In the genomic region with DNA sequence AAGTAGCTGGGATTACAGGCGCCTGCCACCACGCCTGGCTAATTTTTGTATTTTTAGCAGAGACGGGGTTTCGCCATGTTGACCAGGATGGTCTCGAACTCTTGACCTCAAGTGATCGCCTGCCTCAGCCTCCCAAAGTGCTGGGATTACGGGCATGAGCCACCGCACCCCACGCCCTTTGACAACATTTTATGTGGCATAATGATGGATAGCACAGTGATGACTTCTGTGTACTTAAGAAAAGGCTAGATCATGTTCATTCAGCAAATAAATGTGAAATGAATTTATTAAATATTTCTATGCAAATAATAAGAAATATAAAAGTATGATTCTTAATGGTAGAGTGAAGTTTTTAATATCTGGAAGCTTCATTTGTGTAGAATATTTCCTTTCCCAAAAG, we compare ENCODE assay signal across 1 cellular context.
TF ChIP-seq lines count a peak whose summit lies in the region.

No MANE protein-coding gene starts in this region.

TF ChIP-seq in A549, 52 proteins besides CTCF, POLR2A, EP300 and RAD21 (continued from another document):
- TF ChIP-seq, protein P1, sequence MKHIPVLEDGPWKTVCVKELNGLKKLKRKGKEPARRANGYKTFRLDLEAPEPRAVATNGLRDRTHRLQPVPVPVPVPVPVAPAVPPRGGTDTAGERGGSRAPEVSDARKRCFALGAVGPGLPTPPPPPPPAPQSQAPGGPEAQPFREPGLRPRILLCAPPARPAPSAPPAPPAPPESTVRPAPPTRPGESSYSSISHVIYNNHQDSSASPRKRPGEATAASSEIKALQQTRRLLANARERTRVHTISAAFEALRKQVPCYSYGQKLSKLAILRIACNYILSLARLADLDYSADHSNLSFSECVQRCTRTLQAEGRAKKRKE (CRISPR knock-in tag; IDR thresholded peaks at IDR 0.05; ENCODE audit: low read depth) = no peak
- TF ChIP-seq NR3C1 (IDR thresholded peaks at IDR 0.05) = no peak
- TF ChIP-seq, protein P2, sequence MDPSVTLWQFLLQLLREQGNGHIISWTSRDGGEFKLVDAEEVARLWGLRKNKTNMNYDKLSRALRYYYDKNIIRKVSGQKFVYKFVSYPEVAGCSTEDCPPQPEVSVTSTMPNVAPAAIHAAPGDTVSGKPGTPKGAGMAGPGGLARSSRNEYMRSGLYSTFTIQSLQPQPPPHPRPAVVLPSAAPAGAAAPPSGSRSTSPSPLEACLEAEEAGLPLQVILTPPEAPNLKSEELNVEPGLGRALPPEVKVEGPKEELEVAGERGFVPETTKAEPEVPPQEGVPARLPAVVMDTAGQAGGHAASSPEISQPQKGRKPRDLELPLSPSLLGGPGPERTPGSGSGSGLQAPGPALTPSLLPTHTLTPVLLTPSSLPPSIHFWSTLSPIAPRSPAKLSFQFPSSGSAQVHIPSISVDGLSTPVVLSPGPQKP (IDR thresholded peaks at IDR 0.05; ENCODE audit: low read depth, low read length) = no peak
- no peak for TF ChIP-seq TFCP2L1 (CRISPR knock-in tag; IDR thresholded peaks at IDR 0.05)
- TF ChIP-seq ZFP36 (IDR thresholded peaks at IDR 0.05; ENCODE audit: borderline replicate concordance, partially characterized antibody) = no peak
- TF ChIP-seq BHLHE40 (IDR thresholded peaks at IDR 0.05; ENCODE audit: low read depth, low read length) = no peak
- TF ChIP-seq EHF (CRISPR knock-in tag; IDR thresholded peaks at IDR 0.05) = no peak
- no peak for TF ChIP-seq ESRRA (IDR thresholded peaks at IDR 0.05; ENCODE audit: borderline replicate concordance, low read length)
- TF ChIP-seq PHF8 (IDR thresholded peaks at IDR 0.05; ENCODE audit: borderline replicate concordance, low read depth) = no peak
- TF ChIP-seq, protein P3, sequence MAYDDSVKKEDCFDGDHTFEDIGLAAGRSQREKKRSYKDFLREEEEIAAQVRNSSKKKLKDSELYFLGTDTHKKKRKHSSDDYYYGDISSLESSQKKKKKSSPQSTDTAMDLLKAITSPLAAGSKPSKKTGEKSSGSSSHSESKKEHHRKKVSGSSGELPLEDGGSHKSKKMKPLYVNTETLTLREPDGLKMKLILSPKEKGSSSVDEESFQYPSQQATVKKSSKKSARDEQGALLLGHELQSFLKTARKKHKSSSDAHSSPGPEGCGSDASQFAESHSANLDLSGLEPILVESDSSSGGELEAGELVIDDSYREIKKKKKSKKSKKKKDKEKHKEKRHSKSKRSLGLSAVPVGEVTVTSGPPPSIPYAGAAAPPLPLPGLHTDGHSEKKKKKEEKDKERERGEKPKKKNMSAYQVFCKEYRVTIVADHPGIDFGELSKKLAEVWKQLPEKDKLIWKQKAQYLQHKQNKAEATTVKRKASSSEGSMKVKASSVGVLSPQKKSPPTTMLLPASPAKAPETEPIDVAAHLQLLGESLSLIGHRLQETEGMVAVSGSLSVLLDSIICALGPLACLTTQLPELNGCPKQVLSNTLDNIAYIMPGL (CRISPR knock-in tag; IDR thresholded peaks at IDR 0.05; ENCODE audit: borderline replicate concordance) = no peak
- no peak for TF ChIP-seq EHMT2 (IDR thresholded peaks at IDR 0.05; ENCODE audit: low read depth)
- no peak for TF ChIP-seq RFX5 (IDR thresholded peaks at IDR 0.05)
- no peak for TF ChIP-seq FOSB (CRISPR knock-in tag; IDR thresholded peaks at IDR 0.05)
- TF ChIP-seq SMC3 (IDR thresholded peaks at IDR 0.05) = no peak
- peak; percentile 51; the same call in 1 of the 2 replicates for TF ChIP-seq GATA3 (IDR thresholded peaks at IDR 0.05; ENCODE audit: borderline replicate concordance)
- TF ChIP-seq ZNF302 (CRISPR knock-in tag; IDR thresholded peaks at IDR 0.05) = no peak
- no peak for TF ChIP-seq FOSL2 (IDR thresholded peaks at IDR 0.05)
- peak; percentile 40 for TF ChIP-seq FOSL2 (CRISPR knock-in tag; IDR thresholded peaks at IDR 0.05)
- no peak for TF ChIP-seq ZC3H11A (IDR thresholded peaks at IDR 0.05)
- no peak for TF ChIP-seq RNF2 (IDR thresholded peaks at IDR 0.05; ENCODE audit: borderline replicate concordance, low read depth)
- TF ChIP-seq, protein P4, sequence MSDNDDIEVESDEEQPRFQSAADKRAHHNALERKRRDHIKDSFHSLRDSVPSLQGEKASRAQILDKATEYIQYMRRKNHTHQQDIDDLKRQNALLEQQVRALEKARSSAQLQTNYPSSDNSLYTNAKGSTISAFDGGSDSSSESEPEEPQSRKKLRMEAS (IDR thresholded peaks at IDR 0.05) = peak; percentile 16; the same call in 1 of the 2 replicates
- TF ChIP-seq JUN (IDR thresholded peaks at IDR 0.05) = no peak
- TF ChIP-seq HOXB5 (CRISPR knock-in tag; IDR thresholded peaks at IDR 0.05) = peak; percentile 92
- peak; percentile 65; the same call in 1 of the 2 replicates for TF ChIP-seq NFE2L2 (conservative IDR thresholded peaks at IDR 0.05; ENCODE audit: low read length)
- no peak for TF ChIP-seq TP53 (CRISPR knock-in tag; IDR thresholded peaks at IDR 0.05)
- TF ChIP-seq RARB (CRISPR knock-in tag; IDR thresholded peaks at IDR 0.05) = no peak
- no peak for TF ChIP-seq HDAC2 (IDR thresholded peaks at IDR 0.05)
- TF ChIP-seq HEYL (CRISPR knock-in tag; IDR thresholded peaks at IDR 0.05) = no peak
- no peak for TF ChIP-seq CHD4 (IDR thresholded peaks at IDR 0.05; ENCODE audit: borderline replicate concordance)
- TF ChIP-seq KDM1A (IDR thresholded peaks at IDR 0.05; ENCODE audit: low read depth) = no peak
- no peak for TF ChIP-seq CBX8 (IDR thresholded peaks at IDR 0.05)
- no peak for TF ChIP-seq FOXS1 (CRISPR knock-in tag; IDR thresholded peaks at IDR 0.05)
- no peak for TF ChIP-seq SREBF2 (IDR thresholded peaks at IDR 0.05)
- TF ChIP-seq, protein P5, sequence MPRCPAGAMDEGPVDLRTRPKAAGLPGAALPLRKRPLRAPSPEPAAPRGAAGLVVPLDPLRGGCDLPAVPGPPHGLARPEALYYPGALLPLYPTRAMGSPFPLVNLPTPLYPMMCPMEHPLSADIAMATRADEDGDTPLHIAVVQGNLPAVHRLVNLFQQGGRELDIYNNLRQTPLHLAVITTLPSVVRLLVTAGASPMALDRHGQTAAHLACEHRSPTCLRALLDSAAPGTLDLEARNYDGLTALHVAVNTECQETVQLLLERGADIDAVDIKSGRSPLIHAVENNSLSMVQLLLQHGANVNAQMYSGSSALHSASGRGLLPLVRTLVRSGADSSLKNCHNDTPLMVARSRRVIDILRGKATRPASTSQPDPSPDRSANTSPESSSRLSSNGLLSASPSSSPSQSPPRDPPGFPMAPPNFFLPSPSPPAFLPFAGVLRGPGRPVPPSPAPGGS (IDR thresholded peaks at IDR 0.05) = no peak
- no peak for TF ChIP-seq KDM5A (IDR thresholded peaks at IDR 0.05)
- TF ChIP-seq, protein P6, sequence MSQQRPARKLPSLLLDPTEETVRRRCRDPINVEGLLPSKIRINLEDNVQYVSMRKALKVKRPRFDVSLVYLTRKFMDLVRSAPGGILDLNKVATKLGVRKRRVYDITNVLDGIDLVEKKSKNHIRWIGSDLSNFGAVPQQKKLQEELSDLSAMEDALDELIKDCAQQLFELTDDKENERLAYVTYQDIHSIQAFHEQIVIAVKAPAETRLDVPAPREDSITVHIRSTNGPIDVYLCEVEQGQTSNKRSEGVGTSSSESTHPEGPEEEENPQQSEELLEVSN (IDR thresholded peaks at IDR 0.05; ENCODE audit: borderline replicate concordance, low read depth) = no peak
- TF ChIP-seq, protein P7, sequence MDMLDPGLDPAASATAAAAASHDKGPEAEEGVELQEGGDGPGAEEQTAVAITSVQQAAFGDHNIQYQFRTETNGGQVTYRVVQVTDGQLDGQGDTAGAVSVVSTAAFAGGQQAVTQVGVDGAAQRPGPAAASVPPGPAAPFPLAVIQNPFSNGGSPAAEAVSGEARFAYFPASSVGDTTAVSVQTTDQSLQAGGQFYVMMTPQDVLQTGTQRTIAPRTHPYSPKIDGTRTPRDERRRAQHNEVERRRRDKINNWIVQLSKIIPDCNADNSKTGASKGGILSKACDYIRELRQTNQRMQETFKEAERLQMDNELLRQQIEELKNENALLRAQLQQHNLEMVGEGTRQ (IDR thresholded peaks at IDR 0.05) = no peak
- TF ChIP-seq JUNB (IDR thresholded peaks at IDR 0.05) = no peak
- TF ChIP-seq CBX2 (IDR thresholded peaks at IDR 0.05; ENCODE audit: borderline replicate concordance, low read depth) = no peak
- TF ChIP-seq MYC (IDR thresholded peaks at IDR 0.05; ENCODE audit: borderline replicate concordance, low read length) = no peak
- no peak for TF ChIP-seq RCOR1 (IDR thresholded peaks at IDR 0.05; ENCODE audit: low read depth, low read length)
- TF ChIP-seq, protein P8, sequence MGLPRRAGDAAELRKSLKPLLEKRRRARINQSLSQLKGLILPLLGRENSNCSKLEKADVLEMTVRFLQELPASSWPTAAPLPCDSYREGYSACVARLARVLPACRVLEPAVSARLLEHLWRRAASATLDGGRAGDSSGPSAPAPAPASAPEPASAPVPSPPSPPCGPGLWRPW (IDR thresholded peaks at IDR 0.05) = no peak
TF ChIP-seq in A549: peak in this region for 7.
